7 cellular contexts compared by ENCODE assay signal in genomic region chr7:43041105-43041504, GRCh38.
"Had no signal": no experiment of that assay in that cellular context is flagged by ENCODE, and none has a peak within 500 bp of the region (broad histone marks: within the 10 kb centered on the region; RNA-seq: fewer than 3 reads in every experiment).

No MANE protein-coding gene starts in this region.

- DNase-seq: GDM1, GF-D8 had no signal

- ATAC-seq: GM12878 had no signal

- FAIRE-seq: GM12878, GM12891, GM12892, GM18507, GM19239 had no signal

- H3K4me3 ChIP-seq: GM12878 had no signal
